11 cellular contexts compared by ENCODE assay signal in the genomic region with DNA sequence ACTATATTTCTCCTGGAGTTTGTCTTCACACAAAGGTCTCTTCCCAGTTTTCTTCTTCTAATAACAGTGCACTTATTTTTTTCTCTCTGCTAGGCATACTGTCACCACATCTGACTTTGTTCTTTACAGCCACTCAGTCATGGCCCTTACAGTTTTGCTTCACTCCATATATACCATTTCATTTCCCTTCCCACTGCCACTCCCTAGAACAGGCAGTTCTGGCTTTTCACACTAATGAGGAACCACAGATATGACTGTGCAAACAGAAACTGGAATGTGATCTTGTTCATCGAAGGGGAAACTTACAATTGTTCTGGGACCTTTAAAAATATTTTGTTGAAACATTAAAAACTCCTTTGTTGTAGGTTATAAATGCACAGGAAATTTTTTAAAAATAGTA.
DNase-seq lines count a peak whose midpoint lies in the region; ATAC-seq, FAIRE-seq and TF ChIP-seq lines count a peak whose summit lies in the region.
"Had no signal": no experiment of that assay in that cellular context is flagged by ENCODE, and none has a peak within 500 bp of the region (broad histone marks: within the 10 kb centered on the region; RNA-seq: fewer than 3 reads in every experiment).

No MANE protein-coding gene starts in this region.

- TF ChIP-seq CTCF in prostate gland (IDR thresholded peaks at IDR 0.05): no peak
- TF ChIP-seq CTCF in CD14-positive monocyte (IDR thresholded peaks at IDR 0.05): no peak

- no peak for DNase-seq in GM12891 (ENCODE audit: insufficient read length, low spot score)
- peak; percentile 69 for DNase-seq in OCI-M1 (lab: John Stamatoyannopoulos, UW)
- DNase-seq in prostate gland (ENCODE audit: low spot score): peak; percentile 12
- DNase-seq in CD14-positive monocyte (ENCODE audit: low spot score): no peak
- no peak for DNase-seq in NCI-H2107 (lab: John Stamatoyannopoulos, UW)
- no peak for DNase-seq in iPS-NIHi11 (ENCODE audit: low spot score)
- DNase-seq: Caco-2, esophagus squamous epithelium, NCI-H510A had no signal

- peak overlapping the region in 1 of 7 donors; percentile 59 for H3K27ac Mint-ChIP-seq in CD14-positive monocyte

- no peaks in the 10 kb centered on the region for H3K27me3 ChIP-seq in prostate gland (replicated peaks; ENCODE audit: insufficient read depth)
- H3K27me3 ChIP-seq: esophagus squamous epithelium had no signal

- H3K4me1 Mint-ChIP-seq in CD14-positive monocyte: peaks cover 15% of the 10 kb centered on the region

- no peaks in the 10 kb centered on the region for H3K4me1 ChIP-seq in prostate gland (replicated peaks)
- H3K4me1 ChIP-seq: Caco-2, esophagus squamous epithelium had no signal

- peak overlapping the region in 1 of 2 donors; percentile 18 for H3K4me3 Mint-ChIP-seq in CD14-positive monocyte

- no peak overlapping the region for H3K4me3 ChIP-seq in prostate gland
- H3K4me3 ChIP-seq: esophagus squamous epithelium had no signal

- H3K9me3 Mint-ChIP-seq in CD14-positive monocyte: peaks cover 0 to 2% (median 1%) of the 10 kb centered on the region in 7 donors

- 17% methylated on average over 1 of the region's 1 CpG for WGBS in prostate gland

- intact Hi-C loops in prostate gland (cut with DNase I): no loop called here
- intact Hi-C loops in CD14-positive monocyte (cut with micrococcal nuclease): no loop called here

- FAIRE-seq in GM12891 (lab: Jason Lieb, UNC) (peak; percentile 47), endometrium (lab: Jason Lieb, UNC) (peak; percentile 72)

- H3K27ac ChIP-seq in prostate gland: no peak overlapping the region
- H3K27ac ChIP-seq: esophagus squamous epithelium had no signal

- H3K36me3 Mint-ChIP-seq in CD14-positive monocyte: no peaks in the 10 kb centered on the region

- H3K36me3 ChIP-seq in prostate gland: no peaks in the 10 kb centered on the region
- H3K36me3 ChIP-seq: esophagus squamous epithelium had no signal

- H3K9me3 ChIP-seq in prostate gland: no peaks in the 10 kb centered on the region
- H3K9me3 ChIP-seq: Caco-2, esophagus squamous epithelium had no signal

- TF ChIP-seq POLR2A in GM12891 (IDR thresholded peaks at IDR 0.05; ENCODE audit: low read depth, low read length) (no peak), prostate gland (IDR thresholded peaks at IDR 0.05) (no peak)

- peaks cover 0 to 4% (median 1%) of the 10 kb centered on the region in 3 donors for H3K27me3 Mint-ChIP-seq in CD14-positive monocyte (ENCODE audit: low read depth in 3 of 3)

- no peak for ATAC-seq in GM19452 (IDR thresholded peaks at IDR 0.05; ENCODE audit: unreplicated experiment)

TF ChIP-seq in GM12891, 5 proteins besides CTCF, POLR2A, EP300 and RAD21:
- TF ChIP-seq POLR2AphosphoS5 (IDR thresholded peaks at IDR 0.05; ENCODE audit: low read depth, low read length) (no peak), POU2F2 (IDR thresholded peaks at IDR 0.05; ENCODE audit: low read depth, low read length) (no peak)

Comparison
In these comparisons a context has a peak if more than half of its experiments do, and no peak if none do; other contexts are left out.
1. DNase-seq: peak in OCI-M1 (single experiment) and prostate gland (single experiment); none in GM12891 (single experiment), CD14-positive monocyte (single experiment), NCI-H2107 (single experiment) and iPS-NIHi11 (single experiment).